ENCODE assay signal across 14 cellular contexts in the genomic region with DNA sequence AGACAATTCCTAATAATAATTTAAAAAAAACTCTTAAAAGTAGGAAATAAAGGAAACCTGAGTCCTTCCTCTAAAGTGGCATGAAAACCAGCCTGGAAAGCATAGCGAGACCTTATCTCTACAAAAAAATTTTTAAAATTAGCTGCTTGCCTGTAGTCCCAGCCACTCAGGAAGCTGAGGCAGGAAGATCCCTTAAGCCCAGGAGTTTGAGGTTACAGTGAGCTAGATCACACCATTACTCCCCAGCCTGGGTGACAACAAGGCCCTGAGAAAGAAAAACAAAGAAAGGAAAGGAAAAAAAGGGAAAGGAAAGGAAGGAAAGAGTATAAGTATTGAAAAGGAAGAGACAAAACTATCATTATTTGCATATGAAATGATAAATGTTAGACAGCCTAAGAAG.
"Had no signal": no experiment of that assay in that cellular context is flagged by ENCODE, and none has a peak within 500 bp of the region (broad histone marks: within the 10 kb centered on the region; RNA-seq: fewer than 3 reads in every experiment).

No MANE protein-coding gene starts in this region.

- ATAC-seq: activated T-cell treated with anti-CD3 and anti-CD28 coated beads, Interleukin-2, amount 50 U/mL, for 72 hours; left ventricle myocardium superior; right cardiac atrium had no signal

- H3K4me3 Mint-ChIP-seq: activated CD4-positive, alpha-beta memory T cell treated with anti-CD3 and anti-CD28 coated beads, Interleukin-2, amount 10 ng/mL, durations not matched to agents 7 days and 5 days; activated naive CD8-positive, alpha-beta T cell treated with anti-CD3 and anti-CD28 coated beads, Interleukin-2, amount 10 ng/mL, durations not matched to agents 7 days and 5 days; activated T-cell treated with anti-CD3 and anti-CD28 coated beads, Interleukin-2, amount 50 U/mL, for 72 hours had no signal

- H3K36me3 Mint-ChIP-seq: activated naive CD8-positive, alpha-beta T cell treated with anti-CD3 and anti-CD28 coated beads, Interleukin-2, amount 10 ng/mL, durations not matched to agents 7 days and 5 days had no signal

- H3K9me3 ChIP-seq: transverse colon had no signal

- H3K27ac ChIP-seq: coronary artery, transverse colon had no signal

- H3K27me3 Mint-ChIP-seq: activated CD4-positive, alpha-beta memory T cell treated with anti-CD3 and anti-CD28 coated beads, Interleukin-2, amount 10 ng/mL, durations not matched to agents 7 days and 5 days had no signal

- H3K27ac Mint-ChIP-seq: activated CD4-positive, alpha-beta memory T cell treated with anti-CD3 and anti-CD28 coated beads, Interleukin-2, amount 10 ng/mL, durations not matched to agents 7 days and 5 days; activated naive CD8-positive, alpha-beta T cell treated with anti-CD3 and anti-CD28 coated beads, Interleukin-2, amount 10 ng/mL, durations not matched to agents 7 days and 5 days; activated T-cell treated with anti-CD3 and anti-CD28 coated beads, Interleukin-2, amount 50 U/mL, for 72 hours had no signal

- H3K9me3 Mint-ChIP-seq: activated CD4-positive, alpha-beta memory T cell treated with anti-CD3 and anti-CD28 coated beads, Interleukin-2, amount 10 ng/mL, durations not matched to agents 7 days and 5 days; activated naive CD8-positive, alpha-beta T cell treated with anti-CD3 and anti-CD28 coated beads, Interleukin-2, amount 10 ng/mL, durations not matched to agents 7 days and 5 days; activated T-cell treated with anti-CD3 and anti-CD28 coated beads, Interleukin-2, amount 50 U/mL, for 72 hours had no signal

- H3K4me1 ChIP-seq: transverse colon had no signal

- H3K4me3 ChIP-seq: coronary artery, transverse colon had no signal

- H3K27me3 ChIP-seq: transverse colon had no signal

- DNase-seq: activated CD4-positive, alpha-beta memory T cell treated with anti-CD3 and anti-CD28 coated beads, Interleukin-2, amount 10 ng/mL, durations not matched to agents 7 days and 5 days; activated CD4-positive, CD25-positive, alpha-beta regulatory T cell treated with anti-CD3 and anti-CD28 coated beads, Interleukin-2, amount 50 U/mL, for 72 hours; activated CD8-positive, alpha-beta memory T cell treated with anti-CD3 and anti-CD28 coated beads, Interleukin-2, amount 50 U/mL, for 4 hours; activated naive CD8-positive, alpha-beta T cell treated with anti-CD3 and anti-CD28 coated beads, Interleukin-2, amount 10 ng/mL, durations not matched to agents 7 days and 5 days; activated T-cell treated with anti-CD3 and anti-CD28 coated beads, Interleukin-2, amount 50 U/mL, for 72 hours; aorta; effector memory CD4-positive, alpha-beta T cell; left ventricle myocardium superior; right cardiac atrium; stimulated activated CD4-positive, alpha-beta T cell treated with anti-CD3 and anti-CD28 coated beads, Interleukin-2, amount 100 ng/mL, for 24 hours; stimulated activated naive CD4-positive, alpha-beta T cell; substantia nigra; transverse colon had no signal

- H3K36me3 ChIP-seq: transverse colon had no signal
